In genomic region chr2:191478754-191479679, GRCh38 we compare ENCODE assay signal across 9 cellular contexts.
A peak's percentile ranks its signal among the peaks of the same experiment; 100 is the strongest.
DNase-seq lines count a peak whose midpoint lies in the region; ATAC-seq lines count a peak whose summit lies in the region.
"Had no signal": no experiment of that assay in that cellular context is flagged by ENCODE, and none has a peak within 500 bp of the region (broad histone marks: within the 10 kb centered on the region; RNA-seq: fewer than 3 reads in every experiment).

No MANE protein-coding gene starts in this region.

- DNase-seq in COLO829 (ENCODE audit: low spot score): peak; percentile 15
- DNase-seq in NCI-H2227 (lab: John Stamatoyannopoulos, UW; ENCODE audit: unreplicated experiment): peak; percentile 94
- DNase-seq in mucosa of gallbladder (ENCODE audit: low spot score): peak; percentile 81
- DNase-seq in UCSD-AML1 (lab: John Stamatoyannopoulos, UW; ENCODE audit: unreplicated experiment): no peak
- no peak for DNase-seq in stimulated activated CD4-positive, alpha-beta T cell treated with anti-CD3 and anti-CD28 coated beads, Interleukin-15, amount 100 ng/mL, for 24 hours
- DNase-seq in OCI-M2 (lab: John Stamatoyannopoulos, UW; ENCODE audit: unreplicated experiment): no peak
- DNase-seq: activated T-cell treated with anti-CD3 and anti-CD28 coated beads, Interleukin-2, amount 50 U/mL, for 72 hours had no signal

- ATAC-seq in esophagus mucosa (peak; percentile 50), HG02840 (IDR thresholded peaks at IDR 0.05; ENCODE audit: low FRiP score, unreplicated experiment) (no peak)
- ATAC-seq: activated T-cell treated with anti-CD3 and anti-CD28 coated beads, Interleukin-2, amount 50 U/mL, for 72 hours had no signal

Comparison
In these comparisons a context has a peak if more than half of its experiments do, and no peak if none do; other contexts are left out.
1. DNase-seq: peak in COLO829 (single experiment), NCI-H2227 (single experiment) and mucosa of gallbladder (single experiment); none in UCSD-AML1 (single experiment), stimulated activated CD4-positive, alpha-beta T cell treated with anti-CD3 and anti-CD28 coated beads, Interleukin-15, amount 100 ng/mL, for 24 hours (single experiment) and OCI-M2 (single experiment).